8 cellular contexts compared by ENCODE assay signal in the genomic region with DNA sequence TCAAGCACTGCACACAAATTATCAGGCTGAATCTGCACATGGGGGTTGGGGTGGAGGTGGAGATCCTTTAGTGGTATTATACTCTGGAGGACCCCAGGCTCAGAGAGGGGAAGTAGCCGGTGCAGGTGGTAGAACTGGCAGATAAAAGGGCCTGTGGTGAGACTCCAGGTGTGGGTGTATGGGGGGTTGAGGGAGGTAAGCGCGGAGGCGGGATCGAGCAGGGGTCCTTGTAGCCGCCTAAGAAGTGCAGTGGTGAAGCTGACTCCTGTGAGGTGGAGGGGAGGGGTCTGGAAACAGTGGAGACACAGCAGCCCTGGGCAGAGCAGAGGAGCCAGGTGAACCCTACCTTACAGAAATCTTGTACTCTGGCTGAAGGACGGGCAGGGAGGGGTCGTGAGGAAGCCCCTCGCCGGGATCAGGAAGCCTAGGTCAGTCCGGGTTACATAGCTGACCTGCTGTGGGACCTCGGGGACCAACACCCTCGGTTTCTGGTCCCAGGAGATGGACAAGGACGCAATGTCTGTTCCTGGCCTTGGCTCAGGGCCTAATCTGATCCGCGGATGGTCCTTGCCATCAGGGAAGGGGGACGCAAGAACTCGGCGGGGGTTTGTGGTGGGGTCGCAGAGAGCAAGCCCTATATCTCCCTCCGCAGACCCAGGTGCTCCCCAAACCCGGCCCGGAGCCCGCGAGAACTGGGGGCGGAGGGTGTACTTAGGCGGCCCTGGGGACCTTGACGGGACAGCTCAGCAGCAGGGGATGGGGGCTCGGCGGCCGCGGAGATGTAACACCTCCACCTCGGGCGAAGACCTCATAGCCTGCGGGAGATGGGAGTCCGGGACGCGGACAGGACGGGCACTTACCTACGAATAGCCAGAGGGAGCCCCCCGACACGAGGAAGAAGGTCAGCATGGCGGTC. TPM values are rescaled to one million over a fixed set of nuclear protein-coding genes. Genes with fewer than 3 reads are reported as not detected.
A peak's percentile ranks its signal among the peaks of the same experiment; 100 is the strongest.
DNase-seq lines count a peak whose midpoint lies in the region; ATAC-seq and TF ChIP-seq lines count a peak whose summit lies in the region.

No MANE protein-coding gene starts in this region.

- no peaks in the 10 kb centered on the region for H3K79me2 ChIP-seq in ACC112 (ENCODE audit: control insufficient read depth, insufficient read depth, low read length, unreplicated experiment)

- H3K36me3 ChIP-seq in ACC112 (ENCODE audit: insufficient read depth, low read length) (no peaks in the 10 kb centered on the region), mucosa of stomach (ENCODE audit: control insufficient read depth, insufficient read depth, low read length) (no peaks in the 10 kb centered on the region)

- no peaks in the 10 kb centered on the region for H3K9me3 ChIP-seq in mucosa of stomach (ENCODE audit: control insufficient read depth, low read length)

- H3K4me1 ChIP-seq in ACC112 (ENCODE audit: control insufficient read depth, insufficient read depth, low read length, unreplicated experiment) (no peaks in the 10 kb centered on the region), mucosa of stomach (ENCODE audit: control insufficient read depth, insufficient read depth, low read length) (peaks cover 7% of the 10 kb centered on the region)

- peak overlapping the region; percentile 50 for H3K9ac ChIP-seq in mucosa of stomach (ENCODE audit: low read length)

- H2AFZ ChIP-seq in ACC112 (ENCODE audit: low read length, unreplicated experiment), result peak overlapping the region; percentile 50

- peak overlapping the region; percentile 69; the same call in 1 of the 2 replicates for H3K4me3 ChIP-seq in ACC112 (ENCODE audit: low read depth, low read length)
- peak overlapping the region; percentile 48 for H3K4me3 ChIP-seq in Jurkat, Clone E6-1 (ENCODE audit: low read length)
- peak overlapping the region; percentile 56 for H3K4me3 ChIP-seq in choroid plexus epithelial cell (ENCODE audit: low read depth, low read length)
- H3K4me3 ChIP-seq in mucosa of stomach (ENCODE audit: low read length), result no peak overlapping the region

- DNase-seq in Jurkat, Clone E6-1 (ENCODE audit: low read depth, low spot score), result peak; percentile 69
- DNase-seq in choroid plexus epithelial cell (ENCODE audit: low read depth) (no peak), COLO829 (ENCODE audit: low spot score) (no peak), SHP77 (lab: John Stamatoyannopoulos, UW) (no peak), glomerular visceral epithelial cell (ENCODE audit: extremely low spot score) (no peak)

- H3K27me3 ChIP-seq in ACC112 (ENCODE audit: insufficient read depth, low read length), result peaks cover 72% of the 10 kb centered on the region
- H3K27me3 ChIP-seq in mucosa of stomach (ENCODE audit: control insufficient read depth, insufficient read depth, low read length), result peaks cover 42% of the 10 kb centered on the region

- H3K27ac ChIP-seq in ACC112 (ENCODE audit: low read depth, low read length), result no peak overlapping the region

- no peak for TF ChIP-seq CTCF in choroid plexus epithelial cell (conservative IDR thresholded peaks at IDR 0.05; ENCODE audit: low read depth, low read length)

- ATAC-seq in HG02973 (IDR thresholded peaks at IDR 0.05; ENCODE audit: unreplicated experiment), result no peak

RNA-seq across cellular contexts. Expression of a gene that starts 0.6 kb away (rescaled TPM):
- 8.5 TPM for polyA plus RNA-seq in Jurkat, Clone E6-1 (2012; ENCODE audit: insufficient read depth, insufficient read length)

RNA-seq across cellular contexts. Expression of a gene that starts 49.6 kb away (rescaled TPM):
- polyA plus RNA-seq in Jurkat, Clone E6-1 (2012; ENCODE audit: insufficient read depth, insufficient read length), result not detected
